In the genomic region with DNA sequence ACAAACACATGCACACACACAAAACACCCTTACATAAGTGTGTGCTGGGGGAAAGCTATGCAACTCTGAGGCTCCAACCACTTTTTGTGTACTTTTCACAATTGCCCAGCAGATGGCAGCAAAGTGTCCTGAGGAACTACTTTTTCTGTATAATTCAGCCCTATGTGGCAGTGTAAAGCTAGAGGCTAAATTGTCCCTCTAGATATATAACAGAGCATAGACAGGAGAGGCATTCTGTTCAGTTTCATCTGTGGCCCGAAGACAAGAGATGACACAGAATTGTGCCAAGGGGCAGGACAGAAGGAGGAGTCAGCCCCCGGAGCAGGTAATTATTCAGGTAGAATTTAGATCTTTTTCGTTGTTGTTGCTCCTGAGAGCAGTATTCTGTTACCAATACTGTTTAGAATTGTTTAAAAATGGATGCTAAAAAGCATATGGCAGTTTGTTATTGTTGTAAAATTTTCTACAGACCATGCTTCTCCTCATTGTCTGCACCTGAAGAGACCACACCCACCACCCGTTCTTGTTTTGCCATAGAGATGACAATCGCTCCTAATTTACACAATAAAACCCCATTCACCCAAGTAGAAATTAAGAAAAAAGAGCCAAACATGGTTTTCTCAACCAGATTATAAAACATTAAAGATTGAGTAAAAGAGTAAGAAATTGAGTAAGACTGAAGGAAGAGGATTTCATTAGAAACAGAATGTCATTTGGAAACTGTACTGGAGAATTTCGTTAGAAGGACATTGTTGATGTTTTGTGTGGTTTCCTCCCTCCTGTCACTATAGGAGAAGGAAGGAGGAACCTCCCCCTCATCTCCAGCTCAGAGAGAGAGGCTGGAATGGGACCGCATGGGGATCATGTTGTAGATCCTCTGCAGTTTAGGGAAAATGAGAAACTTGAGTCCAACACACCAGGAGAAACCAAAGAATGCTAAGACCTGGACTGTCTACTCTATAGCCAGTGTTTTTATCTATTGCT, we compare ENCODE assay signal across 9 cellular contexts. TPM values are rescaled to one million over a fixed set of nuclear protein-coding genes. Genes with fewer than 3 reads are reported as not detected.
DNase-seq lines count a peak whose midpoint lies in the region; ATAC-seq, FAIRE-seq and TF ChIP-seq lines count a peak whose summit lies in the region.
"Had no signal": no experiment of that assay in that cellular context is flagged by ENCODE, and none has a peak within 500 bp of the region (broad histone marks: within the 10 kb centered on the region; RNA-seq: fewer than 3 reads in every experiment).

No MANE protein-coding gene starts in this region.

- peaks cover 1% of the 10 kb centered on the region; the same call in 1 of the 2 replicates for H3K4me1 ChIP-seq in iPS DF 6.9 (ENCODE audit: control insufficient read depth, insufficient read depth, low read length)
- H3K4me1 ChIP-seq in smooth muscle cell (ENCODE audit: low read depth) = no peaks in the 10 kb centered on the region

- H3K27ac ChIP-seq in iPS DF 6.9 (ENCODE audit: low read length) (no peak overlapping the region), smooth muscle cell (ENCODE audit: low read depth) (no peak overlapping the region)

- H3K9ac ChIP-seq in smooth muscle cell (ENCODE audit: low read depth) = no peak overlapping the region

- no peaks in the 10 kb centered on the region for H4K20me1 ChIP-seq in smooth muscle cell (ENCODE audit: low read depth)

- no peaks in the 10 kb centered on the region for H3K27me3 ChIP-seq in iPS DF 6.9 (ENCODE audit: control insufficient read depth, insufficient read depth, low read length)
- no peaks in the 10 kb centered on the region for H3K27me3 ChIP-seq in smooth muscle cell (ENCODE audit: low read depth)

- peak; percentile 66 for TF ChIP-seq CTCF in GM12873 (IDR thresholded peaks at IDR 0.05; ENCODE audit: insufficient read depth, low read depth, low read length, missing control alignments)
- TF ChIP-seq CTCF in smooth muscle cell (IDR thresholded peaks at IDR 0.05; ENCODE audit: borderline replicate concordance, insufficient read depth, poor library complexity, severe bottlenecking) = peak; percentile 59

- no peak for TF ChIP-seq POLR2A in H54 (IDR thresholded peaks at IDR 0.05; ENCODE audit: low read depth, low read length)

- H3K36me3 ChIP-seq in iPS DF 6.9 (ENCODE audit: control insufficient read depth, insufficient read depth, low read length) (no peaks in the 10 kb centered on the region), smooth muscle cell (ENCODE audit: low read depth) (no peaks in the 10 kb centered on the region)

- no peaks in the 10 kb centered on the region for H3K79me2 ChIP-seq in smooth muscle cell (ENCODE audit: low read depth)

- WGBS in iPS DF 6.9 (ENCODE audit: insufficient coverage, insufficient read length) = no CpG with 5 or more reads among the region's 7 CpGs
- 39% methylated on average over 7 of the region's 7 CpGs for WGBS in smooth muscle cell (ENCODE audit: low lambda C conversion rate)

- peak; percentile 56 for ATAC-seq in HG02798 (IDR thresholded peaks at IDR 0.05; ENCODE audit: poor library complexity, unreplicated experiment)

- peak overlapping the region; percentile 20 for H2AFZ ChIP-seq in smooth muscle cell (ENCODE audit: low read depth)

- peak; percentile 33 for DNase-seq in NCI-H146 treated with DMSO at 0.1 percent for 48 hours (lab: John Stamatoyannopoulos, UW; ENCODE audit: unreplicated experiment)
- DNase-seq in T1000 (lab: John Stamatoyannopoulos, UW) = peak; percentile 14
- DNase-seq in astrocyte of the hippocampus (ENCODE audit: low read depth, low spot score) = peak; percentile 70
- DNase-seq in iPS DF 6.9 (ENCODE audit: low read depth, low spot score) = peak; percentile 66
- peak; percentile 7 for DNase-seq in smooth muscle cell (lab: John Stamatoyannopoulos, UW; ENCODE audit: unreplicated experiment)
- no peak for DNase-seq in H54 (ENCODE audit: insufficient read length, low spot score)

- H3K4me2 ChIP-seq in smooth muscle cell = no peak overlapping the region

- H3K9me3 ChIP-seq in iPS DF 6.9 (ENCODE audit: control insufficient read depth, insufficient read depth, low read length) (no peaks in the 10 kb centered on the region; the same call in 1 of the 2 replicates), smooth muscle cell (replicated peaks; ENCODE audit: low read depth) (no peaks in the 10 kb centered on the region)

- no peaks in the 10 kb centered on the region for H3F3A ChIP-seq in smooth muscle cell (ENCODE audit: low read depth)

- no peak for FAIRE-seq in H54 (lab: Jason Lieb, UNC)

- H3K4me3 ChIP-seq in iPS DF 6.9 (ENCODE audit: low read length) = no peak overlapping the region
- no peak overlapping the region for H3K4me3 ChIP-seq in smooth muscle cell

RNA-seq across cellular contexts. Expression of a gene that starts 14.5 kb away (rescaled TPM):
- not detected in 2 replicates for total RNA-seq in smooth muscle cell
- not detected in 2 replicates for polyA plus RNA-seq in smooth muscle cell

RNA-seq across cellular contexts. Expression of a gene that starts 32.4 kb away (rescaled TPM):
- total RNA-seq in smooth muscle cell = not detected in 2 replicates
- not detected in 2 replicates for polyA plus RNA-seq in smooth muscle cell
- total RNA-seq: temporal lobe had no signal

RNA-seq across cellular contexts. Expression of a gene that starts 36.8 kb away (rescaled TPM):
- not detected in 2 replicates for total RNA-seq in smooth muscle cell
- polyA plus RNA-seq in smooth muscle cell = not detected in 2 replicates
- total RNA-seq: temporal lobe had no signal
